Comparison of ENCODE assay signal across 14 cellular contexts in the genomic region with DNA sequence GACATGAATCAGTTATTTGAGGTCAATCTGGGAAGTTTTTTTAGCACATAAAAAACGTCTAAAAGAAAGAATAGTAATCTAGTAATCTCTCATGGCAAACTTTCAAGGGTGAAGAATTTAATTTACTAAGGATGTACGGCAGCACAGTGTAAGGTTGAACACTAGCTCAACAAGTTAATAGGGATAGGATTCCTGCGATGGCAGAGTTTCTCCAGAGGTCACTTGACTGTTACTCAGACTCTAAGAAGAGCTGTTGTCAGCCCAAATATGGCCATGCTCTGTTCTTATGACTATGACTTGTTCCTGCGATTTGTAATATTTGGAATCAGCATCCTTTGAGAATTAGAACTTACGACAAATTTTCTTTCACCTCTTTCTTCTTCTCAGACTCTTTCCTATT.
A peak's percentile ranks its signal among the peaks of the same experiment; 100 is the strongest.
DNase-seq lines count a peak whose midpoint lies in the region; ATAC-seq, FAIRE-seq and TF ChIP-seq lines count a peak whose summit lies in the region.
"Had no signal": no experiment of that assay in that cellular context is flagged by ENCODE, and none has a peak within 500 bp of the region (broad histone marks: within the 10 kb centered on the region; RNA-seq: fewer than 3 reads in every experiment).

No MANE protein-coding gene starts in this region.

- H3K9me1 ChIP-seq in K562 (ENCODE audit: control insufficient read depth, insufficient read depth, low read length): no peaks in the 10 kb centered on the region
- H3K9me1 ChIP-seq in keratinocyte (ENCODE audit: control insufficient read depth, extremely low read depth, insufficient read depth, low read length): no peaks in the 10 kb centered on the region

- H4K20me1 ChIP-seq in K562 (replicated peaks; ENCODE audit: control insufficient read depth, insufficient read depth, low read length) (no peaks in the 10 kb centered on the region), keratinocyte (ENCODE audit: control insufficient read depth, extremely low read depth, insufficient read depth, low read length) (no peaks in the 10 kb centered on the region)

- intact Hi-C loops in K562 (cut with micrococcal nuclease): no loop called here

- WGBS in K562 (ENCODE audit: insufficient coverage, low coverage, missing lambda C conversion rate): 0% methylated on average over 5 of the region's 5 CpGs

- BruUV-seq in K562 (replicated peaks; lab: Mats Ljungman, UMichigan): no TSS peak

- no peak for TF ChIP-seq EP300 in K562 (IDR thresholded peaks at IDR 0.05; ENCODE audit: low read length)

- no peak overlapping the region for H3K27ac Mint-ChIP-seq in activated CD4-positive, alpha-beta memory T cell treated with anti-CD3 and anti-CD28 coated beads, Interleukin-2, amount 10 ng/mL, durations not matched to agents 7 days and 5 days
- H3K27ac Mint-ChIP-seq: activated B cell treated with CpG ODN at 0.5 μM for 24 hours had no signal

- no peak overlapping the region for H3K4me3 ChIP-seq in K562
- no peak overlapping the region for H3K4me3 ChIP-seq in keratinocyte (ENCODE audit: control insufficient read depth in 2 of 3, extremely low read depth in 1 of 3, insufficient read depth in 2 of 3, low read depth in 1 of 3, low read length in 3 of 3)
- H3K4me3 ChIP-seq in skin epidermis: no peak overlapping the region
- no peak overlapping the region for H3K4me3 ChIP-seq in brain microvascular endothelial cell (ENCODE audit: low read depth, low read length)
- H3K4me3 ChIP-seq: coronary artery had no signal

- no peaks in the 10 kb centered on the region for H3K4me1 Mint-ChIP-seq in activated CD4-positive, alpha-beta memory T cell treated with anti-CD3 and anti-CD28 coated beads, Interleukin-2, amount 10 ng/mL, durations not matched to agents 7 days and 5 days
- H3K4me1 Mint-ChIP-seq: activated B cell treated with CpG ODN at 0.5 μM for 24 hours had no signal

- no peak overlapping the region for H3K4me2 ChIP-seq in K562 (ENCODE audit: insufficient read depth, low read length)
- H3K4me2 ChIP-seq in keratinocyte (ENCODE audit: control insufficient read depth, extremely low read depth, insufficient read depth, low read depth, low read length): no peak overlapping the region

- H3K27ac ChIP-seq in K562 (ENCODE audit: extremely low read depth, low read depth, low read length) (no peak overlapping the region), keratinocyte (ENCODE audit: control insufficient read depth, insufficient read depth, low read length) (no peak overlapping the region), skin epidermis (peak overlapping the region in 11 of 21 experiments; percentile 4 to 76 (median 49)), foreskin keratinocyte (no peak overlapping the region), brain microvascular endothelial cell (no peak overlapping the region)

- FAIRE-seq in K562 (lab: Jason Lieb, UNC): no peak
- FAIRE-seq in keratinocyte (lab: Jason Lieb, UNC): peak; percentile 62

- dilution Hi-C loops in keratinocyte (cut with MboI; ENCODE audit: extremely low pct_ligation_motif_present, low sequenced_read_pairs): no loop called here

- H3K27me3 ChIP-seq in K562 (ENCODE audit: control insufficient read depth in 2 of 2, insufficient read depth in 2 of 2, low read length in 2 of 2) (no peaks in the 10 kb centered on the region), keratinocyte (ENCODE audit: control insufficient read depth, extremely low read depth, insufficient read depth, low read length) (no peaks in the 10 kb centered on the region), foreskin keratinocyte (no peaks in the 10 kb centered on the region), brain microvascular endothelial cell (replicated peaks) (no peaks in the 10 kb centered on the region)

- no peaks in the 10 kb centered on the region for H3K36me3 Mint-ChIP-seq in activated CD4-positive, alpha-beta memory T cell treated with anti-CD3 and anti-CD28 coated beads, Interleukin-2, amount 10 ng/mL, durations not matched to agents 7 days and 5 days (ENCODE audit: low read depth)

- in situ Hi-C loops in K562 (cut with MboI): no loop called here
- in situ Hi-C loops in brain microvascular endothelial cell (cut with HindIII; ENCODE audit: low pct_ligation_motif_present, low sequenced_read_pairs): no loop called here

- H3K79me2 ChIP-seq in K562 (ENCODE audit: control insufficient read depth, insufficient read depth, low read length) (no peaks in the 10 kb centered on the region), keratinocyte (ENCODE audit: control insufficient read depth, insufficient read depth, low read length) (no peaks in the 10 kb centered on the region)

- H3K27me3 Mint-ChIP-seq in activated CD4-positive, alpha-beta memory T cell treated with anti-CD3 and anti-CD28 coated beads, Interleukin-2, amount 10 ng/mL, durations not matched to agents 7 days and 5 days: no peaks in the 10 kb centered on the region

- no peak overlapping the region for H3K4me3 Mint-ChIP-seq in activated CD4-positive, alpha-beta memory T cell treated with anti-CD3 and anti-CD28 coated beads, Interleukin-2, amount 10 ng/mL, durations not matched to agents 7 days and 5 days
- H3K4me3 Mint-ChIP-seq: activated B cell treated with CpG ODN at 0.5 μM for 24 hours had no signal

- POLR2A ChIA-PET in K562 (lab: Yijun Ruan, JAX): no interaction called here
- POLR2A ChIA-PET in activated CD4-positive, alpha-beta memory T cell treated with anti-CD3 and anti-CD28 coated beads, Interleukin-2, amount 10 ng/mL, durations not matched to agents 7 days and 5 days (lab: Charles Lee): no interaction called here

- TF ChIP-seq CTCF in K562 (IDR thresholded peaks at IDR 0.05 in 2 of 3, conservative IDR thresholded peaks at IDR 0.05 in 1 of 3; ENCODE audit: insufficient read depth in 2 of 3, low read depth in 1 of 3, low read length in 3 of 3) (no peak), keratinocyte (optimal IDR thresholded peaks at IDR 0.05 in 1 of 3, IDR thresholded peaks at IDR 0.05 in 1 of 3, conservative IDR thresholded peaks at IDR 0.05 in 1 of 3; ENCODE audit: extremely low read depth in 1 of 3, insufficient read depth in 2 of 3, low read length in 3 of 3) (no peak), foreskin keratinocyte (conservative IDR thresholded peaks at IDR 0.05) (no peak), brain microvascular endothelial cell (IDR thresholded peaks at IDR 0.05; ENCODE audit: low read depth, low read length, missing control alignments) (no peak)

- CTCF ChIA-PET in K562 (lab: Yijun Ruan, JAX; ENCODE audit: low intra/inter-chr PET ratio): no interaction called here
- CTCF ChIA-PET in activated CD4-positive, alpha-beta memory T cell treated with anti-CD3 and anti-CD28 coated beads, Interleukin-2, amount 10 ng/mL, durations not matched to agents 7 days and 5 days (lab: Charles Lee): no interaction called here

- no peaks in the 10 kb centered on the region for H3K4me1 ChIP-seq in K562 (replicated peaks in 1 of 2; ENCODE audit: control insufficient read depth in 2 of 2, insufficient read depth in 2 of 2, low read length in 2 of 2)
- no peaks in the 10 kb centered on the region for H3K4me1 ChIP-seq in keratinocyte (ENCODE audit: control insufficient read depth, extremely low read depth, insufficient read depth, low read length)
- peaks cover 8% of the 10 kb centered on the region for H3K4me1 ChIP-seq in foreskin keratinocyte

- peak; percentile 90 for DNase-seq in EH (ENCODE audit: low read depth)
- DNase-seq in K562 (ENCODE audit: extremely low read depth in 1 of 4, low spot score in 3 of 4): no peak
- DNase-seq in keratinocyte (ENCODE audit: low read depth, low spot score): no peak
- no peak for DNase-seq in foreskin keratinocyte
- no peak for DNase-seq in brain microvascular endothelial cell
- no peak for DNase-seq in activated CD4-positive, alpha-beta memory T cell treated with anti-CD3 and anti-CD28 coated beads, Interleukin-2, amount 10 ng/mL, durations not matched to agents 7 days and 5 days
- DNase-seq: activated B cell treated with CpG ODN at 0.5 μM for 24 hours; activated CD8-positive, alpha-beta memory T cell treated with anti-CD3 and anti-CD28 coated beads, Interleukin-2, amount 50 U/mL, for 48 hours; DMS153; NCI-H226; SW 1271 had no signal

- TF ChIP-seq POLR2A in K562 (conservative IDR thresholded peaks at IDR 0.05): no peak

- H3K9me3 ChIP-seq in K562 (replicated peaks; ENCODE audit: control insufficient read depth, insufficient read depth, low read depth, low read length) (no peaks in the 10 kb centered on the region), keratinocyte (ENCODE audit: control insufficient read depth, low read depth, low read length) (no peaks in the 10 kb centered on the region)

- no peak overlapping the region for H3K9ac ChIP-seq in K562 (ENCODE audit: insufficient read depth in 1 of 2, low read depth in 2 of 2, low read length in 2 of 2)
- H3K9ac ChIP-seq in keratinocyte (ENCODE audit: control insufficient read depth, extremely low read depth, insufficient read depth, low read length): no peak overlapping the region

- no peaks in the 10 kb centered on the region for H3K9me3 Mint-ChIP-seq in activated CD4-positive, alpha-beta memory T cell treated with anti-CD3 and anti-CD28 coated beads, Interleukin-2, amount 10 ng/mL, durations not matched to agents 7 days and 5 days
- H3K9me3 Mint-ChIP-seq: activated B cell treated with CpG ODN at 0.5 μM for 24 hours had no signal

- no peak for ATAC-seq in K562
- no peak for ATAC-seq in foreskin keratinocyte
- no peak for ATAC-seq in esophagus mucosa

- no peaks in the 10 kb centered on the region for H3K36me3 ChIP-seq in K562 (ENCODE audit: control insufficient read depth, insufficient read depth, low read length)
- H3K36me3 ChIP-seq in keratinocyte (ENCODE audit: control insufficient read depth in 2 of 2, extremely low read depth in 1 of 2, insufficient read depth in 2 of 2, low read length in 2 of 2): no peaks in the 10 kb centered on the region
- H3K36me3 ChIP-seq in brain microvascular endothelial cell (replicated peaks): no peaks in the 10 kb centered on the region

- no peak for TF ChIP-seq RAD21 in K562 (CRISPR knock-in tag; conservative IDR thresholded peaks at IDR 0.05 in 1 of 2, IDR thresholded peaks at IDR 0.05 in 1 of 2)

- H2AFZ ChIP-seq in K562 (ENCODE audit: low read depth, low read length) (no peak overlapping the region), keratinocyte (ENCODE audit: control insufficient read depth, low read length) (no peak overlapping the region)

TF ChIP-seq in K562, 482 proteins besides CTCF, POLR2A, EP300 and RAD21 (continues in another document):
- no peak for TF ChIP-seq MED1 (CRISPR knock-in tag; IDR thresholded peaks at IDR 0.05; ENCODE audit: borderline replicate concordance)
- TF ChIP-seq FOSL1 (tag; conservative IDR thresholded peaks at IDR 0.05): 0 out of 2 replicates have a peak, but pooled peaks have one; percentile 15
- no peak for TF ChIP-seq PURB (CRISPR knock-in tag; IDR thresholded peaks at IDR 0.05; ENCODE audit: low read depth)
- no peak for TF ChIP-seq NFE2L1 (tag; IDR thresholded peaks at IDR 0.05; ENCODE audit: borderline replicate concordance, low read depth)
- no peak for TF ChIP-seq MTA3 (IDR thresholded peaks at IDR 0.05; ENCODE audit: borderline replicate concordance)

Comparison
In these comparisons a context has a peak if more than half of its experiments do, and no peak if none do; other contexts are left out.
1. H3K27ac ChIP-seq: peak in skin epidermis (11 of 21); none in K562 (single experiment), keratinocyte (single experiment), foreskin keratinocyte (single experiment) and brain microvascular endothelial cell (single experiment).